In the genomic region with DNA sequence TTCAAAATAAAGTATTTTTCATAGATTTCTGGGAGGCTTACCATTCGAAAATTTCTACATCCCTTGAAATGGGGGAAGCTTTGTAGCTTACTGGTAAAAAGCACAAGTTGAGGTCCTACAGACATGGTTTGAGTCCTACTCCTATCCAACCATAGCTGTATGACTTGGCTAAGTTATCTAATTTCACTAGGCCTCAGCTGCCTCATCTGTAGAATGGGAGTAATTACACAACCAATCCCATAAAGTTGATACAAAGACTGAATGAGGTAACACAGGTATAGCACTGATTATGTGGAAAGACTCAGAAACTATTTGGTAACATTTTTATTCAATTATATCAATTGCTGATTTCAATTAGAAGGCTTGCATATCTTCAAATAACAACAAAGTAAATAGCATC, we compare ENCODE assay signal across 11 cellular contexts.
"Had no signal": no experiment of that assay in that cellular context is flagged by ENCODE, and none has a peak within 500 bp of the region (broad histone marks: within the 10 kb centered on the region; RNA-seq: fewer than 3 reads in every experiment).

No MANE protein-coding gene starts in this region.

- H3K4me1 ChIP-seq: HAP-1 had no signal

- H3K4me3 ChIP-seq: GM23248, GM23338, HAP-1 had no signal

- H3K9me3 ChIP-seq: HAP-1 had no signal

- DNase-seq: GM23248, GOT3, H7, H9, HCEC 1CT, HFFc6 had no signal

- H3K4me2 ChIP-seq: GM23338 had no signal

- FAIRE-seq: H1, H54 had no signal

- H3K27ac ChIP-seq: GM23248 had no signal

- H2AFZ ChIP-seq: GM23248, GM23338 had no signal

- H3K9ac ChIP-seq: GM23248 had no signal

- H3K36me3 ChIP-seq: HAP-1 had no signal

- ATAC-seq: GM23338, HCT116 had no signal
